In the genomic region with DNA sequence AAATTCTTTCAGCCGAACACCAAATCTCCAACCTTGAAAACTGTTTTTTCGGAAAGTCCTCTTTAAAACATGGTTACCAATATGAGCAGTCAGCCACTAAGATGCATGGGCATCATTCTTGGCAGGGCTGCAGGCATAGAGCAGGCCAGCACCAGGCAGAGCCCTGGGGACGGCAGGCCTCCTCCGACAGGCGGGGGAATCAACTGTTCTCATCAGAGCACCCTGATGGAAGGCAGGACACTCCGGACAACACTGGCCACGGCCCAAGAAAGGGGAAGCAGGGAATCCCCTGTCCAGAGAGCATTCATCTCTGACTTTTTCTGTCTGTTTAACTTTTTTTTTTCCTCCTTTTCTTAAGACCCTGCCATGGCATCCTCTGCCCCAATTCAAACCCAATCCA, we compare ENCODE assay signal across 17 cellular contexts. TPM values are rescaled to one million over a fixed set of nuclear protein-coding genes. Genes with fewer than 3 reads are reported as not detected.
DNase-seq lines count a peak whose midpoint lies in the region; ATAC-seq and TF ChIP-seq lines count a peak whose summit lies in the region.
"Had no signal": no experiment of that assay in that cellular context is flagged by ENCODE, and none has a peak within 500 bp of the region (broad histone marks: within the 10 kb centered on the region; RNA-seq: fewer than 3 reads in every experiment).

No MANE protein-coding gene starts in this region.

- no peak for TF ChIP-seq CTCF in hepatocyte (IDR thresholded peaks at IDR 0.05; ENCODE audit: poor library complexity)

- H4K20me1 ChIP-seq in hepatocyte (ENCODE audit: insufficient read depth, poor library complexity, severe bottlenecking): no peaks in the 10 kb centered on the region

- peaks cover 51% of the 10 kb centered on the region for H3K4me1 Mint-ChIP-seq in activated naive CD4-positive, alpha-beta T cell treated with anti-CD3 and anti-CD28 coated beads, Interleukin-2, amount 10 ng/mL, durations not matched to agents 7 days and 5 days

- no peak overlapping the region for H3K4me2 ChIP-seq in hepatocyte

- no peak overlapping the region for H3K4me3 ChIP-seq in hepatocyte
- H3K4me3 ChIP-seq: GM12878 had no signal

- peaks cover 20% of the 10 kb centered on the region for H3K4me1 ChIP-seq in hepatocyte (ENCODE audit: insufficient read depth)

- no peak for ATAC-seq in GM19455 (IDR thresholded peaks at IDR 0.05; ENCODE audit: unreplicated experiment)

- H3K9me2 ChIP-seq in hepatocyte (replicated peaks; ENCODE audit: insufficient read depth): no peaks in the 10 kb centered on the region

- CTCF ChIA-PET in activated naive CD4-positive, alpha-beta T cell treated with anti-CD3 and anti-CD28 coated beads, Interleukin-2, amount 10 ng/mL, durations not matched to agents 7 days and 5 days (lab: Charles Lee): interaction anchor here (0.8 to 4.5 kb wide), 10 partner anchors 10 to 91 kb away, joined by 3 to 29 read pairs (median 6); no protein-coding TSS in a partner anchor

- H3K27ac Mint-ChIP-seq in activated naive CD4-positive, alpha-beta T cell treated with anti-CD3 and anti-CD28 coated beads, Interleukin-2, amount 10 ng/mL, durations not matched to agents 7 days and 5 days: peak overlapping the region; percentile 19
- H3K27ac Mint-ChIP-seq: progenitor cell of endocrine pancreas had no signal

- no peaks in the 10 kb centered on the region for H3K79me2 ChIP-seq in hepatocyte

- H3K9me3 ChIP-seq in hepatocyte (ENCODE audit: low read depth): no peaks in the 10 kb centered on the region

- H2AFZ ChIP-seq in hepatocyte: no peak overlapping the region

- no peak for DNase-seq in activated naive CD4-positive, alpha-beta T cell treated with anti-CD3 and anti-CD28 coated beads, Interleukin-2, amount 10 ng/mL, durations not matched to agents 7 days and 5 days
- no peak for DNase-seq in activated naive CD4-positive, alpha-beta T cell treated with anti-CD3 and anti-CD28 coated beads, Interleukin-2, amount 50 U/mL, for 16 hours
- no peak for DNase-seq in hepatocyte (ENCODE audit: low spot score)
- DNase-seq in dermis blood vessel endothelial cell: no peak
- DNase-seq: activated CD4-positive, alpha-beta memory T cell treated with anti-CD3 and anti-CD28 coated beads, Interleukin-2, amount 10 ng/mL, durations not matched to agents 7 days and 5 days; amniotic stem cell; CD8-positive, alpha-beta memory T cell; kidney glomerular epithelial cell; MM.1S; NCI-H2029 had no signal

- peaks cover 58% of the 10 kb centered on the region for H3K27me3 Mint-ChIP-seq in activated naive CD4-positive, alpha-beta T cell treated with anti-CD3 and anti-CD28 coated beads, Interleukin-2, amount 10 ng/mL, durations not matched to agents 7 days and 5 days
- H3K27me3 Mint-ChIP-seq: activated T-helper 17 cell treated with anti-CD3 and anti-CD28 coated beads, Interleukin-2, amount 50 U/mL, for 72 hours had no signal

- no peaks in the 10 kb centered on the region for H3K36me3 ChIP-seq in hepatocyte (replicated peaks; ENCODE audit: insufficient read depth, low read depth)

- peaks cover 26% of the 10 kb centered on the region for H3K9me3 Mint-ChIP-seq in activated naive CD4-positive, alpha-beta T cell treated with anti-CD3 and anti-CD28 coated beads, Interleukin-2, amount 10 ng/mL, durations not matched to agents 7 days and 5 days

- H3K4me3 Mint-ChIP-seq in activated naive CD4-positive, alpha-beta T cell treated with anti-CD3 and anti-CD28 coated beads, Interleukin-2, amount 10 ng/mL, durations not matched to agents 7 days and 5 days: no peak overlapping the region

- peaks cover 14% of the 10 kb centered on the region for H3K36me3 Mint-ChIP-seq in activated naive CD4-positive, alpha-beta T cell treated with anti-CD3 and anti-CD28 coated beads, Interleukin-2, amount 10 ng/mL, durations not matched to agents 7 days and 5 days

- 72% methylated on average over 7 of the region's 7 CpGs for WGBS in hepatocyte (ENCODE audit: low lambda C conversion rate, missing lambda C conversion rate)

- no peaks in the 10 kb centered on the region for H3K27me3 ChIP-seq in hepatocyte

- peak overlapping the region; percentile 94 for H3K27ac ChIP-seq in hepatocyte
- H3K27ac ChIP-seq in temporal lobe (ENCODE audit: low read depth, low read length): peak overlapping the region; percentile 39

RNA-seq across cellular contexts. Expression of a gene that starts 1.4 kb away (rescaled TPM):
- total RNA-seq in hepatocyte (8.1 and 9.8 TPM in 2 replicates), temporal lobe (1.2 TPM), dermis blood vessel endothelial cell (33.4 and 103 TPM in 2 replicates)
- 15.3 and 17.4 TPM in 2 replicates for polyA plus RNA-seq in hepatocyte
- total RNA-seq: myocyte, SK-MEL-5 had no signal

RNA-seq across cellular contexts. Expression of a gene that starts 11.3 kb away (rescaled TPM):
- total RNA-seq in hepatocyte (8.4 and 9.4 TPM in 2 replicates), temporal lobe (6.4 TPM), dermis blood vessel endothelial cell (under 0.01 TPM in 1 of 2 replicates, not detected in the other)
- 9.1 and 11.3 TPM in 2 replicates for polyA plus RNA-seq in hepatocyte

RNA-seq across cellular contexts. Expression of a gene that starts 34.8 kb away (rescaled TPM):
- 0.64 and 0.80 TPM in 2 replicates for total RNA-seq in hepatocyte
- 2.4 and 13.2 TPM in 2 replicates for polyA plus RNA-seq in hepatocyte
- 1.2 TPM for total RNA-seq in temporal lobe
- 0.28 TPM in 1 of 2 replicates, not detected in the other for total RNA-seq in dermis blood vessel endothelial cell

RNA-seq across cellular contexts. Expression of a gene that starts 38.8 kb away (rescaled TPM):
- total RNA-seq in hepatocyte: 22.6 and 24.4 TPM in 2 replicates
- 32.6 and 41.2 TPM in 2 replicates for polyA plus RNA-seq in hepatocyte
- 26.1 TPM for total RNA-seq in temporal lobe
- 20.4 and 38.2 TPM in 2 replicates for total RNA-seq in dermis blood vessel endothelial cell

RNA-seq across cellular contexts. Expression of a gene that starts 58.9 kb away (rescaled TPM):
- total RNA-seq in hepatocyte (2.9 and 4.5 TPM in 2 replicates), temporal lobe (1.2 TPM), dermis blood vessel endothelial cell (0.42 TPM in 1 of 2 replicates, not detected in the other)
- polyA plus RNA-seq in hepatocyte: 2.1 and 7.0 TPM in 2 replicates
- polyA plus RNA-seq: CD8-positive, alpha-beta memory T cell had no signal
